ENCODE assay signal across 16 cellular contexts in genomic region chr19:52221831-52222375, GRCh38.
"Had no signal": no experiment of that assay in that cellular context is flagged by ENCODE, and none has a peak within 500 bp of the region (broad histone marks: within the 10 kb centered on the region; RNA-seq: fewer than 3 reads in every experiment).

No MANE protein-coding gene starts in this region.

- H3K27ac Mint-ChIP-seq: activated B cell treated with CpG ODN at 0.5 μM for 24 hours; activated CD8-positive, alpha-beta T cell treated with anti-CD3 and anti-CD28 coated beads, Interleukin-2, amount 10 ng/mL, durations not matched to agents 7 days and 5 days; nephron progenitor cell had no signal

- DNase-seq: activated B cell treated with CpG ODN at 0.5 μM for 24 hours; activated CD4-positive, alpha-beta T cell treated with anti-CD3 and anti-CD28 coated beads for 48 hours; activated CD8-positive, alpha-beta memory T cell treated with anti-CD3 and anti-CD28 coated beads, Interleukin-2, amount 50 U/mL, for 4 hours; activated CD8-positive, alpha-beta T cell treated with anti-CD3 and anti-CD28 coated beads, Interleukin-2, amount 10 ng/mL, durations not matched to agents 7 days and 5 days; activated naive CD4-positive, alpha-beta T cell; glutamatergic neuron; hypothalamus; nephron progenitor cell; occipital lobe; psoas muscle; stomach; T-helper 17 cell had no signal

- H3K4me3 Mint-ChIP-seq: activated B cell treated with CpG ODN at 0.5 μM for 24 hours; activated CD8-positive, alpha-beta T cell treated with anti-CD3 and anti-CD28 coated beads, Interleukin-2, amount 10 ng/mL, durations not matched to agents 7 days and 5 days; nephron progenitor cell; T-helper 17 cell had no signal

- H3K27me3 ChIP-seq: cardiac muscle cell, esophagus muscularis mucosa, stomach had no signal

- H3K27ac ChIP-seq: cardiac muscle cell, esophagus muscularis mucosa, psoas muscle, stomach, thoracic aorta had no signal

- H3K4me1 ChIP-seq: esophagus muscularis mucosa, psoas muscle, stomach had no signal

- H3K4me1 Mint-ChIP-seq: nephron progenitor cell had no signal

- H3K4me3 ChIP-seq: cardiac muscle cell, esophagus muscularis mucosa, psoas muscle, stomach, thoracic aorta had no signal

- ATAC-seq: activated CD8-positive, alpha-beta T cell treated with anti-CD3 and anti-CD28 coated beads, Interleukin-2, amount 10 ng/mL, durations not matched to agents 7 days and 5 days; psoas muscle; sciatic nerve; T-helper 17 cell had no signal

- H3K9me3 ChIP-seq: esophagus muscularis mucosa, psoas muscle, stomach, thoracic aorta had no signal

- H3K27me3 Mint-ChIP-seq: activated B cell treated with CpG ODN at 0.5 μM for 24 hours, T-helper 17 cell had no signal

- H3K9me3 Mint-ChIP-seq: activated B cell treated with CpG ODN at 0.5 μM for 24 hours, nephron progenitor cell had no signal
